In genomic region chr13:90299238-90299637, GRCh38 we compare ENCODE assay signal across 32 cellular contexts.
"Had no signal": no experiment of that assay in that cellular context is flagged by ENCODE, and none has a peak within 500 bp of the region (broad histone marks: within the 10 kb centered on the region; RNA-seq: fewer than 3 reads in every experiment).

No MANE protein-coding gene starts in this region.

- H3K27ac Mint-ChIP-seq: immature natural killer cell; mesothelial cell of epicardium; natural killer cell; nephron progenitor cell; neural progenitor cell; progenitor cell of endocrine pancreas; stimulated activated naive B cell treated with anti-CD40 and anti-IgM and Interleukin-4, amounts not matched to agents 10 μg/mL and 1 μg/mL and 100 μg/mL, for 72 hours had no signal

- H3K4me1 Mint-ChIP-seq: immature natural killer cell; naive B cell; natural killer cell; nephron progenitor cell; stimulated activated naive B cell treated with anti-CD40 and anti-IgM and Interleukin-4, amounts not matched to agents 10 μg/mL and 1 μg/mL and 100 μg/mL, for 72 hours had no signal

- ATAC-seq: left colon; left lung; lower lobe of right lung; natural killer cell; sciatic nerve; stimulated activated naive B cell treated with anti-CD40 and anti-IgM and Interleukin-4, amounts not matched to agents 10 μg/mL and 1 μg/mL and 100 μg/mL, for 72 hours; stimulated activated naive CD8-positive, alpha-beta T cell treated with anti-CD3 and anti-CD28 coated beads, Interleukin-15, Interleukin-2, amounts not matched to agents 100 U/mL and 50 U/mL, for 24 hours; upper lobe of right lung had no signal

- H3K9ac ChIP-seq: neural progenitor cell had no signal

- H3K79me2 ChIP-seq: hepatocyte had no signal

- H3K4me3 ChIP-seq: hepatocyte, left lung, lower lobe of right lung, neural progenitor cell, ovary, right atrium auricular region, skin epidermis, stomach, thoracic aorta, tibial artery, upper lobe of right lung had no signal

- H3K9me3 ChIP-seq: left lung, lower lobe of right lung, neutrophil, ovary, right atrium auricular region, stomach, thoracic aorta, tibial artery, upper lobe of right lung had no signal

- H3K4me1 ChIP-seq: left lung, lower lobe of right lung, neural progenitor cell, right atrium auricular region, stomach, tibial artery had no signal

- H2AFZ ChIP-seq: hepatocyte, neural progenitor cell had no signal

- H3K36me3 Mint-ChIP-seq: immature natural killer cell; mesothelial cell of epicardium; naive B cell; natural killer cell; neural progenitor cell; stimulated activated naive B cell treated with anti-CD40 and anti-IgM and Interleukin-4, amounts not matched to agents 10 μg/mL and 1 μg/mL and 100 μg/mL, for 72 hours had no signal

- DNase-seq: immature natural killer cell; kidney; left colon; left lung; lower lobe of right lung; mesendoderm; naive B cell; natural killer cell; nephron progenitor cell; occipital lobe; ovary; stimulated activated CD4-positive, alpha-beta T cell treated with anti-CD3 and anti-CD28 coated beads, Interleukin-12 subunit alpha, Interleukin-12 subunit beta, amount 100 ng/mL, for 4 hours; stimulated activated CD4-positive, alpha-beta T cell treated with anti-CD3 and anti-CD28 coated beads, Interleukin-15, amount 100 ng/mL, for 24 hours; stimulated activated CD4-positive, alpha-beta T cell treated with anti-CD3 and anti-CD28 coated beads, Interleukin-2, amount 100 ng/mL, for 24 hours; stimulated activated CD4-positive, alpha-beta T cell treated with anti-CD3 and anti-CD28 coated beads, Interleukin-4, amount 100 ng/mL, for 1 hour; stimulated activated naive B cell treated with anti-CD40 and anti-IgM and Interleukin-4, amounts not matched to agents 10 μg/mL and 1 μg/mL and 100 μg/mL, for 72 hours; stimulated activated naive CD8-positive, alpha-beta T cell treated with anti-CD3 and anti-CD28 coated beads, Interleukin-15, Interleukin-2, amounts not matched to agents 100 U/mL and 50 U/mL, for 24 hours; stomach; tibial artery; trophoblast cell; upper lobe of right lung had no signal

- FAIRE-seq: islet of Langerhans, kidney, urothelium cell line had no signal

- H3K27ac ChIP-seq: hepatocyte, left lung, lower lobe of right lung, neural progenitor cell, neutrophil, ovary, right atrium auricular region, skin epidermis, stomach, thoracic aorta, tibial artery, upper lobe of right lung had no signal

- H3K4me3 Mint-ChIP-seq: immature natural killer cell; mesothelial cell of epicardium; naive B cell; natural killer cell; nephron progenitor cell; neural progenitor cell; stimulated activated naive B cell treated with anti-CD40 and anti-IgM and Interleukin-4, amounts not matched to agents 10 μg/mL and 1 μg/mL and 100 μg/mL, for 72 hours had no signal

- H3K27me3 Mint-ChIP-seq: naive B cell; progenitor cell of endocrine pancreas; stimulated activated naive B cell treated with anti-CD40 and anti-IgM and Interleukin-4, amounts not matched to agents 10 μg/mL and 1 μg/mL and 100 μg/mL, for 72 hours had no signal

- H3K4me2 ChIP-seq: hepatocyte, neural progenitor cell had no signal

- H3K9me3 Mint-ChIP-seq: mesothelial cell of epicardium; nephron progenitor cell; neural progenitor cell; stimulated activated naive B cell treated with anti-CD40 and anti-IgM and Interleukin-4, amounts not matched to agents 10 μg/mL and 1 μg/mL and 100 μg/mL, for 72 hours had no signal

- H3K36me3 ChIP-seq: left lung, lower lobe of right lung, neural progenitor cell, neutrophil, ovary, right atrium auricular region, stomach, thoracic aorta, tibial artery, upper lobe of right lung had no signal

- H3K27me3 ChIP-seq: hepatocyte, left lung, neural progenitor cell, neutrophil, ovary, right atrium auricular region, stomach, tibial artery, upper lobe of right lung had no signal
